8 cellular contexts compared by ENCODE assay signal in genomic region chr1:150486966-150487762, GRCh38.
DNase-seq lines count a peak whose midpoint lies in the region; ATAC-seq, FAIRE-seq and TF ChIP-seq lines count a peak whose summit lies in the region.

Gene TARS2, plus strand, starts transcription at chr1:150487419. Its CDS starts 32 bp downstream, at chr1:150487451.

- H3K79me2 ChIP-seq in Loucy (ENCODE audit: insufficient read depth, low read length): peaks cover 18% of the 10 kb centered on the region

- peaks cover 10% of the 10 kb centered on the region for H3K4me1 ChIP-seq in Loucy (ENCODE audit: insufficient read depth, low read length, poor library complexity, severe bottlenecking)

- H3K36me3 Mint-ChIP-seq in nephron progenitor cell (ENCODE audit: low read depth): peaks cover 14% of the 10 kb centered on the region

- no peaks in the 10 kb centered on the region for H3K9me3 ChIP-seq in Loucy (ENCODE audit: insufficient read depth, low read depth, low read length)

- no peaks in the 10 kb centered on the region for H3F3A ChIP-seq in Loucy (ENCODE audit: low read depth)

- peak within 1 kb of the TSS; percentile 89 for H3K9ac ChIP-seq in Loucy (ENCODE audit: low read depth, low read length, poor library complexity, severe bottlenecking)

- peak within 1 kb of the TSS; percentile 89 for H2AFZ ChIP-seq in Loucy (ENCODE audit: low read length)

- H3K27ac Mint-ChIP-seq in nephron progenitor cell: peak within 1 kb of the TSS; percentile 82
- peak within 1 kb of the TSS; percentile 95 to 99 for H3K27ac Mint-ChIP-seq in stimulated activated naive CD8-positive, alpha-beta T cell treated with anti-CD3 and anti-CD28 coated beads, Interleukin-15, amount 100 ng/mL, for 72 hours

- H3K4me3 ChIP-seq in Loucy (ENCODE audit: low read length, poor library complexity, severe bottlenecking): peak within 1 kb of the TSS; percentile 97

- peak within 1 kb of the TSS; percentile 98 for H3K4me3 Mint-ChIP-seq in nephron progenitor cell
- peak within 1 kb of the TSS; percentile 92 to 98 for H3K4me3 Mint-ChIP-seq in stimulated activated naive CD8-positive, alpha-beta T cell treated with anti-CD3 and anti-CD28 coated beads, Interleukin-15, amount 100 ng/mL, for 72 hours

- TF ChIP-seq POLR2A in H54 (IDR thresholded peaks at IDR 0.05; ENCODE audit: low read depth, low read length): peak; percentile 77
- peak; percentile 97 for TF ChIP-seq POLR2A in Raji (IDR thresholded peaks at IDR 0.05; ENCODE audit: insufficient read depth, low read depth, low read length)

- H3K27me3 ChIP-seq in Loucy (ENCODE audit: insufficient read depth, low read length, poor library complexity, severe bottlenecking): no peaks in the 10 kb centered on the region

- H3K27me3 Mint-ChIP-seq in nephron progenitor cell (ENCODE audit: low read depth, poor library complexity): peaks cover 4% of the 10 kb centered on the region
- H3K27me3 Mint-ChIP-seq in stimulated activated naive CD8-positive, alpha-beta T cell treated with anti-CD3 and anti-CD28 coated beads, Interleukin-15, amount 100 ng/mL, for 72 hours: no peaks in the 10 kb centered on the region

- H3K4me2 ChIP-seq in Loucy (ENCODE audit: low read depth, low read length, poor library complexity, severe bottlenecking): peak within 1 kb of the TSS; percentile 83

- H3K36me3 ChIP-seq in Loucy (ENCODE audit: insufficient read depth, low read length): peaks cover 7% of the 10 kb centered on the region; the same call in 1 of the 2 replicates

- no peaks in the 10 kb centered on the region for H4K20me1 ChIP-seq in Loucy (ENCODE audit: insufficient read depth, low read length, poor library complexity, severe bottlenecking)

- FAIRE-seq in H54 (lab: Jason Lieb, UNC): peak; percentile 84

- peaks cover 26% of the 10 kb centered on the region for H3K4me1 Mint-ChIP-seq in nephron progenitor cell
- peaks cover 28% of the 10 kb centered on the region for H3K4me1 Mint-ChIP-seq in stimulated activated naive CD8-positive, alpha-beta T cell treated with anti-CD3 and anti-CD28 coated beads, Interleukin-15, amount 100 ng/mL, for 72 hours

- TF ChIP-seq CTCF in Loucy (conservative IDR thresholded peaks at IDR 0.05; ENCODE audit: low read length) (no peak), nephron progenitor cell (IDR thresholded peaks at IDR 0.05) (no peak)

- no peaks in the 10 kb centered on the region for H3K9me2 ChIP-seq in Loucy (replicated peaks; ENCODE audit: low read depth, low read length)

- H3K9me3 Mint-ChIP-seq in nephron progenitor cell: no peaks in the 10 kb centered on the region
- no peaks in the 10 kb centered on the region for H3K9me3 Mint-ChIP-seq in stimulated activated naive CD8-positive, alpha-beta T cell treated with anti-CD3 and anti-CD28 coated beads, Interleukin-15, amount 100 ng/mL, for 72 hours

- ATAC-seq in stimulated activated naive CD8-positive, alpha-beta T cell treated with anti-CD3 and anti-CD28 coated beads, Interleukin-15, amount 100 ng/mL, for 72 hours: peak; percentile 100

- DNase-seq in ELF-1 (ENCODE audit: low read depth, low spot score) (peak; percentile 98), H54 (ENCODE audit: insufficient read length, low spot score) (peak; percentile 76), fibroblast of the conjunctiva (ENCODE audit: low read depth) (peak; percentile 98), nephron progenitor cell (peak; percentile 96)
- DNase-seq in activated T-helper 9 cell treated with anti-CD3 and anti-CD28 coated beads, Interleukin-2, amount 50 U/mL, for 16 hours (ENCODE audit: low read depth): peak; percentile 85
- DNase-seq in stimulated activated naive CD8-positive, alpha-beta T cell treated with anti-CD3 and anti-CD28 coated beads, Interleukin-15, amount 100 ng/mL, for 72 hours: peak; percentile 96 to 98

Comparison
In these comparisons a context has a peak if more than half of its experiments do, and no peak if none do; other contexts are left out.
1. Peak in every context shown above with its lines: DNase-seq, ATAC-seq and H3K4me3 ChIP-seq.